In the genomic region with DNA sequence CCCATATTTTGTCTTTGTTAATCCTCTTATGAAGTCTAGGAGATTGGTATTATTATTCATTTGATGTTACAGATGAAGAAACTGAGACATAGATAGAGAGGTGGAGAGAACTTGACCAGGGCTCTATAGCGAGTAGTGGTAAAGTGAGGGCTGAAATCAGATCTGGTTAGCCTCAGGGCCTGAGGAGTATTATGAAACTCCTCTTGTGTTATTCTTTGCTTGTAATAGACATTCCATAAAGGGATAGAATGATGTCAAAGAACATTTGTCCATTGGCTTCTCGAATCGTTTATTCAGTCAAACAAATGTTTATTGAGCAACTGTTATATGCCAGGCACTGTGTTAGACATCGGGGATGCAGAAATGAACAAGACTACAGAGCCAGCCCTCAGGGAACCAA, we compare ENCODE assay signal across 21 cellular contexts. TPM values are rescaled to one million over a fixed set of nuclear protein-coding genes. Genes with fewer than 3 reads are reported as not detected.
"Had no signal": no experiment of that assay in that cellular context is flagged by ENCODE, and none has a peak within 500 bp of the region (broad histone marks: within the 10 kb centered on the region; RNA-seq: fewer than 3 reads in every experiment).

A gene with protein sequence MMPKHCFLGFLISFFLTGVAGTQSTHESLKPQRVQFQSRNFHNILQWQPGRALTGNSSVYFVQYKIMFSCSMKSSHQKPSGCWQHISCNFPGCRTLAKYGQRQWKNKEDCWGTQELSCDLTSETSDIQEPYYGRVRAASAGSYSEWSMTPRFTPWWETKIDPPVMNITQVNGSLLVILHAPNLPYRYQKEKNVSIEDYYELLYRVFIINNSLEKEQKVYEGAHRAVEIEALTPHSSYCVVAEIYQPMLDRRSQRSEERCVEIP (minus strand): TSS at position 144 of the 400 bp plus-strand sequence. CDS start 11,895 bp downstream, outside the sequence.

- H3K9me3 ChIP-seq: esophagus squamous epithelium, lower lobe of right lung, testis, upper lobe of right lung had no signal

- H3K27ac ChIP-seq: esophagus squamous epithelium, lower lobe of right lung, upper lobe of right lung had no signal

- H3K27me3 ChIP-seq: esophagus squamous epithelium, testis, upper lobe of right lung had no signal

- H3K4me1 Mint-ChIP-seq: activated naive CD4-positive, alpha-beta T cell treated with anti-CD3 and anti-CD28 coated beads, Interleukin-2, amount 50 U/mL, for 24 hours had no signal

- H3K4me3 Mint-ChIP-seq: activated naive CD4-positive, alpha-beta T cell treated with anti-CD3 and anti-CD28 coated beads, Interleukin-2, amount 50 U/mL, for 24 hours had no signal

- H3K27ac Mint-ChIP-seq: activated naive CD4-positive, alpha-beta T cell treated with anti-CD3 and anti-CD28 coated beads, Interleukin-2, amount 50 U/mL, for 24 hours; progenitor cell of endocrine pancreas had no signal

- ATAC-seq: left cardiac atrium, lower lobe of right lung, upper lobe of right lung had no signal

- H3K4me1 ChIP-seq: lower lobe of right lung, upper lobe of right lung had no signal

- H3K4me3 ChIP-seq: esophagus squamous epithelium, lower lobe of right lung, testis, upper lobe of right lung had no signal

- H3K27me3 Mint-ChIP-seq: progenitor cell of endocrine pancreas had no signal

- H3K36me3 Mint-ChIP-seq: activated naive CD4-positive, alpha-beta T cell treated with anti-CD3 and anti-CD28 coated beads, Interleukin-2, amount 50 U/mL, for 24 hours had no signal

- DNase-seq: activated CD4-positive, alpha-beta T cell treated with anti-CD3 and anti-CD28 coated beads for 1 hour; activated CD4-positive, alpha-beta T cell treated with anti-CD3 and anti-CD28 coated beads, Interleukin-2, amount 50 U/mL, for 4 hours; activated gamma-delta T cell; dermis blood vessel endothelial cell; effector memory CD4-positive, alpha-beta T cell; esophagus squamous epithelium; left cardiac atrium; lower lobe of right lung; midbrain; occipital lobe; T-helper 1 cell; T-helper 9 cell; testis; upper lobe of right lung had no signal

- H3K36me3 ChIP-seq: esophagus squamous epithelium, lower lobe of right lung, upper lobe of right lung had no signal

- H3K9me3 Mint-ChIP-seq: activated naive CD4-positive, alpha-beta T cell treated with anti-CD3 and anti-CD28 coated beads, Interleukin-2, amount 50 U/mL, for 24 hours had no signal

RNA-seq across cellular contexts. Expression of the gene that starts here (rescaled TPM):
- total RNA-seq: cerebellum, dermis blood vessel endothelial cell, esophagus squamous epithelium, fibroblast of villous mesenchyme, left cardiac atrium, lower lobe of right lung, myocyte, occipital lobe, progenitor cell of endocrine pancreas, skeletal muscle tissue, testis, upper lobe of right lung had no signal
- polyA plus RNA-seq: neural cell had no signal
